ENCODE assay signal across 12 cellular contexts in the genomic region with DNA sequence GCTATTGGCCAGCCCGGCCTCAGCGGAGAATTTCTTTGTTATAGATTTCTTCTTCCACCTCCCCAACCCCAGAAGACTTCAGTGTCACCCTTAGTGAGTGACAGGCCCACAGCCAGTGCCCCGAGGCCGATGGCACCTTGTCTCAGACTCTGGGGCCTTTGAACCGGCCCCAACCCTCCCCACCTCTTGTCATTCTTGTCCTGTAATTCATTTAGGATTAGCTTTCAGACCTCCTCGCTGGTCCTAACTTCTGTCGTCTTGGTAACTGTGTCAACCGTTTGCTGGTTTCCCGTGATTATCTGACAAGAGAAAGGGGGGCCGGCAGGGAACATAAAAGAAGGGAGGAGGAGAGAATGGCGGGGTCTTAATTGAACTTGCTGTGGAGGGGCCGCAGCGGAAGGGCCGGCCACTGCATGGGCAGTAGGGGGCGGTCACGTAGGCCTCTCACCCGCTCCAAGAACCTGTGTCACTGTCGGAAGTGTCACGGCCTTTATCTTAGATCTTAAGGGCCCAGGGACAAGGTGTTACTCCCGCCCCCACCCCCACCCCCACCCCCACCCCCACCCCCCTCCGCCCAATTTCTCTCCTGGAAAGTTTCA. TPM values are rescaled to one million over a fixed set of nuclear protein-coding genes. Genes with fewer than 3 reads are reported as not detected.
A peak's percentile ranks its signal among the peaks of the same experiment; 100 is the strongest.
DNase-seq lines count a peak whose midpoint lies in the region; ATAC-seq, FAIRE-seq and TF ChIP-seq lines count a peak whose summit lies in the region.
"Had no signal": no experiment of that assay in that cellular context is flagged by ENCODE, and none has a peak within 500 bp of the region (broad histone marks: within the 10 kb centered on the region; RNA-seq: fewer than 3 reads in every experiment).

No MANE protein-coding gene starts in this region.

- H3K4me3 Mint-ChIP-seq in Caco-2 (ENCODE audit: unreplicated experiment): no peak overlapping the region
- peak overlapping the region; percentile 95 for H3K4me3 Mint-ChIP-seq in natural killer cell
- H3K4me3 Mint-ChIP-seq in activated CD4-positive, alpha-beta T cell treated with anti-CD3 and anti-CD28 coated beads, Interleukin-2, amount 10 ng/mL, durations not matched to agents 24 days and 14 days: no peak overlapping the region

- TF ChIP-seq POLR2A in K562 (conservative IDR thresholded peaks at IDR 0.05) (no peak; the same call in 1 of the 2 replicates), tibial nerve (IDR thresholded peaks at IDR 0.05) (no peak)

- H3K9ac ChIP-seq in K562 (ENCODE audit: insufficient read depth in 1 of 2, low read depth in 2 of 2, low read length in 2 of 2) (peak overlapping the region; percentile 76 to 89), smooth muscle cell (ENCODE audit: low read depth) (no peak overlapping the region)
- H3K9ac ChIP-seq: parathyroid adenoma had no signal

- TF ChIP-seq EP300 in K562 (IDR thresholded peaks at IDR 0.05; ENCODE audit: low read length) (peak; percentile 76; the same call in 1 of the 2 replicates), tibial nerve (IDR thresholded peaks at IDR 0.05) (no peak)

- peak; percentile 48 for ATAC-seq in K562
- ATAC-seq in natural killer cell: peak in 1 of 3 donors; percentile 8

- H3K27ac ChIP-seq in K562 (ENCODE audit: extremely low read depth, low read depth, low read length) (peak overlapping the region; percentile 97), tibial nerve (peak overlapping the region in 1 of 4 donors; percentile 27), smooth muscle cell (ENCODE audit: low read depth) (no peak overlapping the region)
- H3K27ac ChIP-seq: parathyroid adenoma had no signal

- H3K27ac Mint-ChIP-seq in Caco-2 (ENCODE audit: unreplicated experiment) (peak overlapping the region; percentile 36), natural killer cell (peak overlapping the region; percentile 96 to 99)
- no peak overlapping the region for H3K27ac Mint-ChIP-seq in activated CD4-positive, alpha-beta T cell treated with anti-CD3 and anti-CD28 coated beads, Interleukin-2, amount 10 ng/mL, durations not matched to agents 24 days and 14 days

- intact Hi-C loops in Caco-2 (cut with micrococcal nuclease; ENCODE audit: unreplicated experiment) (no loop called here), K562 (cut with micrococcal nuclease) (loop anchor here (1.0 to 10.0 kb wide), 2 partner anchors 44 to 232 kb away; no protein-coding TSS in a partner anchor), natural killer cell (cut with micrococcal nuclease) (loop anchor here (5.0 kb wide), 1 partner anchor 44 kb away; no protein-coding TSS in a partner anchor)
- intact Hi-C loops in activated CD4-positive, alpha-beta T cell treated with anti-CD3 and anti-CD28 coated beads, Interleukin-2, amount 10 ng/mL, durations not matched to agents 24 days and 14 days (cut with micrococcal nuclease): no loop called here

- CTCF ChIA-PET in Caco-2 (lab: Charles Lee): interaction anchor here (0.8 kb wide), 1 partner anchor 64 kb away, joined by 4 read pairs; no protein-coding TSS in a partner anchor
- CTCF ChIA-PET in K562 (lab: Yijun Ruan, JAX; ENCODE audit: low intra/inter-chr PET ratio): interaction anchor here (1.0 to 3.0 kb wide), 5 partner anchors 9 to 146 kb away, joined by 3 to 15 read pairs (median 4); no protein-coding TSS in a partner anchor

- FAIRE-seq in K562 (lab: Jason Lieb, UNC): peak; percentile 72

- H3K27me3 Mint-ChIP-seq in Caco-2 (ENCODE audit: insufficient read depth, unreplicated experiment): no peaks in the 10 kb centered on the region
- no peaks in the 10 kb centered on the region for H3K27me3 Mint-ChIP-seq in natural killer cell (ENCODE audit: low read depth in 2 of 2)
- no peaks in the 10 kb centered on the region for H3K27me3 Mint-ChIP-seq in activated CD4-positive, alpha-beta T cell treated with anti-CD3 and anti-CD28 coated beads, Interleukin-2, amount 10 ng/mL, durations not matched to agents 24 days and 14 days

- BruUV-seq in Caco-2 (replicated peaks; lab: Mats Ljungman, UMichigan) (no TSS peak), K562 (replicated peaks; lab: Mats Ljungman, UMichigan) (no TSS peak)

- H3K4me1 Mint-ChIP-seq in Caco-2 (ENCODE audit: low read depth, unreplicated experiment) (peaks cover 20% of the 10 kb centered on the region), natural killer cell (peaks cover 99 to 100% of the 10 kb centered on the region in 2 donors)
- H3K4me1 Mint-ChIP-seq in activated CD4-positive, alpha-beta T cell treated with anti-CD3 and anti-CD28 coated beads, Interleukin-2, amount 10 ng/mL, durations not matched to agents 24 days and 14 days: peaks cover 48% of the 10 kb centered on the region

- H3K36me3 Mint-ChIP-seq in Caco-2 (ENCODE audit: insufficient read depth, unreplicated experiment) (peaks cover 9% of the 10 kb centered on the region), natural killer cell (no peaks in the 10 kb centered on the region)
- peaks cover 23% of the 10 kb centered on the region for H3K36me3 Mint-ChIP-seq in activated CD4-positive, alpha-beta T cell treated with anti-CD3 and anti-CD28 coated beads, Interleukin-2, amount 10 ng/mL, durations not matched to agents 24 days and 14 days (ENCODE audit: low read depth)

- H3K9me3 Mint-ChIP-seq in Caco-2 (ENCODE audit: unreplicated experiment) (no peaks in the 10 kb centered on the region), natural killer cell (no peaks in the 10 kb centered on the region)
- H3K9me3 Mint-ChIP-seq in activated CD4-positive, alpha-beta T cell treated with anti-CD3 and anti-CD28 coated beads, Interleukin-2, amount 10 ng/mL, durations not matched to agents 24 days and 14 days: peaks cover 3% of the 10 kb centered on the region

- H3K4me1 ChIP-seq in Caco-2 (peaks cover 17% of the 10 kb centered on the region), K562 (replicated peaks in 1 of 2; ENCODE audit: control insufficient read depth in 2 of 2, insufficient read depth in 2 of 2, low read length in 2 of 2) (peaks cover 90 to 97% of the 10 kb centered on the region in 2 experiments), tibial nerve (peaks cover 0 to 42% (median 21%) of the 10 kb centered on the region in 4 donors), smooth muscle cell (ENCODE audit: low read depth) (peaks cover 7% of the 10 kb centered on the region)

- H2AFZ ChIP-seq in K562 (ENCODE audit: low read depth, low read length) (no peak overlapping the region), smooth muscle cell (ENCODE audit: low read depth) (no peak overlapping the region)
- H2AFZ ChIP-seq: parathyroid adenoma had no signal

- peaks cover 4% of the 10 kb centered on the region for H3K9me1 ChIP-seq in K562 (ENCODE audit: control insufficient read depth, insufficient read depth, low read length)

- H3K79me2 ChIP-seq in K562 (ENCODE audit: control insufficient read depth, insufficient read depth, low read length): peaks cover 100% of the 10 kb centered on the region
- H3K79me2 ChIP-seq in smooth muscle cell (ENCODE audit: low read depth): peaks cover 73% of the 10 kb centered on the region

- DNase-seq in Caco-2 (no peak), Kasumi-1 (lab: John Stamatoyannopoulos, UW) (peak; percentile 35 to 46), K562 (ENCODE audit: extremely low read depth in 1 of 4, low spot score in 3 of 4) (peak in 2 of 4 experiments; percentile 93 to 98), natural killer cell (no peak), tibial nerve (ENCODE audit: low spot score in 2 of 2) (no peak), smooth muscle cell (lab: John Stamatoyannopoulos, UW; ENCODE audit: unreplicated experiment) (no peak)
- DNase-seq in stimulated activated CD4-positive, alpha-beta T cell treated with anti-CD3 and anti-CD28 coated beads, Interleukin-4, amount 100 ng/mL, for 4 hours: no peak
- DNase-seq in activated CD4-positive, alpha-beta T cell treated with anti-CD3 and anti-CD28 coated beads, Interleukin-2, amount 10 ng/mL, durations not matched to agents 24 days and 14 days: no peak
- DNase-seq: activated T-cell treated with anti-CD3 and anti-CD28 coated beads, Interleukin-2, amount 50 U/mL, for 48 hours; T1000; trophoblast cell had no signal

- TF ChIP-seq CTCF in Caco-2 (IDR thresholded peaks at IDR 0.05; ENCODE audit: insufficient read depth in 1 of 2, low read depth in 1 of 2, low read length in 1 of 2, severe bottlenecking in 1 of 2, unreplicated experiment in 1 of 2): no peak
- peak; percentile 77 to 81 (median 80) for TF ChIP-seq CTCF in K562 (IDR thresholded peaks at IDR 0.05 in 2 of 3, conservative IDR thresholded peaks at IDR 0.05 in 1 of 3; ENCODE audit: insufficient read depth in 2 of 3, low read depth in 1 of 3, low read length in 3 of 3)
- no peak for TF ChIP-seq CTCF in natural killer cell (IDR thresholded peaks at IDR 0.05)
- no peak for TF ChIP-seq CTCF in tibial nerve (IDR thresholded peaks at IDR 0.05)
- TF ChIP-seq CTCF in smooth muscle cell (IDR thresholded peaks at IDR 0.05; ENCODE audit: borderline replicate concordance, insufficient read depth, poor library complexity, severe bottlenecking): no peak

- peak overlapping the region; percentile 80 for H3K4me2 ChIP-seq in K562 (ENCODE audit: insufficient read depth, low read length)
- no peak overlapping the region for H3K4me2 ChIP-seq in smooth muscle cell

- TF ChIP-seq RAD21 in K562 (CRISPR knock-in tag; conservative IDR thresholded peaks at IDR 0.05 in 1 of 2, IDR thresholded peaks at IDR 0.05 in 1 of 2): peak; percentile 37 to 69

- POLR2A ChIA-PET in Caco-2 (lab: Charles Lee) (no interaction called here), K562 (lab: Yijun Ruan, JAX) (interaction anchor here (0.6 to 6.1 kb wide), 16 partner anchors 9 to 236 kb away, joined by 3 to 57 read pairs (median 4); no protein-coding TSS in a partner anchor)

- H3K4me3 ChIP-seq in Caco-2 (ENCODE audit: low read depth, low read length) (no peak overlapping the region), K562 (peak overlapping the region; percentile 29; the same call in 1 of the 2 replicates), tibial nerve (no peak overlapping the region), smooth muscle cell (no peak overlapping the region)

- H4K20me1 ChIP-seq in K562 (replicated peaks; ENCODE audit: control insufficient read depth, insufficient read depth, low read length): peaks cover 62% of the 10 kb centered on the region
- H4K20me1 ChIP-seq in smooth muscle cell (ENCODE audit: low read depth): peaks cover 98% of the 10 kb centered on the region

- H3K36me3 ChIP-seq in Caco-2 (ENCODE audit: control insufficient read depth, insufficient read depth, low read length): no peaks in the 10 kb centered on the region
- peaks cover 54% of the 10 kb centered on the region for H3K36me3 ChIP-seq in K562 (ENCODE audit: control insufficient read depth, insufficient read depth, low read length)
- H3K36me3 ChIP-seq in tibial nerve: no peaks in the 10 kb centered on the region
- no peaks in the 10 kb centered on the region for H3K36me3 ChIP-seq in smooth muscle cell (ENCODE audit: low read depth)

- no peaks in the 10 kb centered on the region for H3K27me3 ChIP-seq in Caco-2 (replicated peaks; ENCODE audit: control insufficient read depth, insufficient read depth, low read length)
- H3K27me3 ChIP-seq in K562 (ENCODE audit: control insufficient read depth in 2 of 2, insufficient read depth in 2 of 2, low read length in 2 of 2): no peaks in the 10 kb centered on the region
- no peaks in the 10 kb centered on the region for H3K27me3 ChIP-seq in tibial nerve
- H3K27me3 ChIP-seq in smooth muscle cell (ENCODE audit: low read depth): no peaks in the 10 kb centered on the region

- no peaks in the 10 kb centered on the region for H3F3A ChIP-seq in smooth muscle cell (ENCODE audit: low read depth)

- 2% methylated on average over 21 of the region's 21 CpGs for WGBS in K562 (ENCODE audit: insufficient coverage, low coverage, missing lambda C conversion rate)
- WGBS in tibial nerve, 2 donors: 82 to 87% methylated on average over 16 to 20 of the region's 21 CpGs
- WGBS in smooth muscle cell (ENCODE audit: low lambda C conversion rate): 43% methylated on average over 14 of the region's 21 CpGs

- in situ Hi-C loops in K562 (cut with MboI): no loop called here

- H3K9me3 ChIP-seq in Caco-2: no peaks in the 10 kb centered on the region
- H3K9me3 ChIP-seq in K562 (replicated peaks; ENCODE audit: control insufficient read depth, insufficient read depth, low read depth, low read length): no peaks in the 10 kb centered on the region
- peaks cover 0 to 12% (median 0%) of the 10 kb centered on the region in 4 donors for H3K9me3 ChIP-seq in tibial nerve
- no peaks in the 10 kb centered on the region for H3K9me3 ChIP-seq in smooth muscle cell (replicated peaks; ENCODE audit: low read depth)

RNA-seq across cellular contexts. Expression of a gene that starts 46.5 kb away (rescaled TPM):
- total RNA-seq in Caco-2 (2022) (140 and 142 TPM in 2 replicates), K562 (2014; rRNA removed) (89.1 and 104 TPM in 2 replicates), K562 (2014; rRNA removed; fragmentation: Illumina TruSeq; extraction: Trizol) (40.9 and 41.8 TPM in 2 replicates), K562 (2015; rRNA removed; fragmentation: Illumina TruSeq; extraction: Trizol) (57.9 and 60.6 TPM in 2 replicates), K562 (2021) (208 and 244 TPM in 2 replicates), natural killer cell (100 to 1,000 TPM; 232 to 277 (median 233) TPM), tibial nerve (100 to 1,000 TPM in 1 of 4 donors, 10 to 100 TPM in 3; 65.1 to 147 (median 83.5) TPM), smooth muscle cell (21.4 and 27.7 TPM in 2 replicates)
- total RNA-seq in K562 (2011; cell fraction: chromatin; rRNA removed; ENCODE audit: low replicate concordance): 692 and 1,066 TPM in 2 replicates
- total RNA-seq in K562 (2011; cell fraction: nucleolus; rRNA removed): 409 and 435 TPM in 2 replicates
- total RNA-seq in K562 (2011; cell fraction: nucleoplasm; rRNA removed): 438 and 467 TPM in 2 replicates
- polyA plus RNA-seq in K562 (2011; rRNA removed) (54.2 and 64.0 TPM in 2 replicates), K562 (2014; fragmentation: Illumina TruSeq; extraction: Trizol) (116 and 138 TPM in 2 replicates), K562 (2014; fragmentation: Nextera tagmentation; extraction: Ambion mirVana) (10 to 100 TPM; 12.2 to 15.8 TPM), K562 (2014; rRNA removed) (101 and 116 TPM in 2 replicates), smooth muscle cell (13.6 and 17.1 TPM in 2 replicates)
- 54.1 and 55.3 TPM in 2 replicates for polyA plus RNA-seq in K562 (2011; cell fraction: cytosol; rRNA removed)
- 210 and 277 TPM in 2 replicates for polyA plus RNA-seq in K562 (2011; cell fraction: nucleus; rRNA removed)
- 113 and 125 TPM in 2 replicates for polyA plus RNA-seq in K562 (2012)
- 61.1 and 68.8 TPM in 2 replicates for polyA minus RNA-seq in K562 (2011; rRNA and poly(A)+ RNA removed)
- 106 and 121 TPM in 2 replicates for polyA minus RNA-seq in K562 (2011; cell fraction: cytosol; rRNA and poly(A)+ RNA removed)
- 117 and 133 TPM in 2 replicates for polyA minus RNA-seq in K562 (2011; cell fraction: nucleus; rRNA and poly(A)+ RNA removed)
- 34.1 and 37.5 TPM in 2 replicates for total RNA-seq in activated CD4-positive, alpha-beta T cell treated with anti-CD3 and anti-CD28 coated beads, Interleukin-2, amount 10 ng/mL, durations not matched to agents 24 days and 14 days

Comparison
In these comparisons a context has a peak if more than half of its experiments do, and no peak if none do; other contexts are left out.
1. DNase-seq: peak in Kasumi-1 (2 of 2); none in Caco-2 (0 of 2), natural killer cell (single experiment), stimulated activated CD4-positive, alpha-beta T cell treated with anti-CD3 and anti-CD28 coated beads, Interleukin-4, amount 100 ng/mL, for 4 hours (0 of 2), activated CD4-positive, alpha-beta T cell treated with anti-CD3 and anti-CD28 coated beads, Interleukin-2, amount 10 ng/mL, durations not matched to agents 24 days and 14 days (single experiment), tibial nerve (0 of 2) and smooth muscle cell (single experiment).
2. CTCF ChIP-seq: peak in K562 (3 of 3); none in Caco-2 (0 of 2), natural killer cell (single experiment), tibial nerve (0 of 5) and smooth muscle cell (single experiment).
3. intact Hi-C loops: an anchor here in K562 (1.0 to 10.0 kb wide) and natural killer cell (5.0 kb wide); none called in Caco-2 and activated CD4-positive, alpha-beta T cell treated with anti-CD3 and anti-CD28 coated beads, Interleukin-2, amount 10 ng/mL, durations not matched to agents 24 days and 14 days.